ENCODE assay signal across 11 cellular contexts in the genomic region with DNA sequence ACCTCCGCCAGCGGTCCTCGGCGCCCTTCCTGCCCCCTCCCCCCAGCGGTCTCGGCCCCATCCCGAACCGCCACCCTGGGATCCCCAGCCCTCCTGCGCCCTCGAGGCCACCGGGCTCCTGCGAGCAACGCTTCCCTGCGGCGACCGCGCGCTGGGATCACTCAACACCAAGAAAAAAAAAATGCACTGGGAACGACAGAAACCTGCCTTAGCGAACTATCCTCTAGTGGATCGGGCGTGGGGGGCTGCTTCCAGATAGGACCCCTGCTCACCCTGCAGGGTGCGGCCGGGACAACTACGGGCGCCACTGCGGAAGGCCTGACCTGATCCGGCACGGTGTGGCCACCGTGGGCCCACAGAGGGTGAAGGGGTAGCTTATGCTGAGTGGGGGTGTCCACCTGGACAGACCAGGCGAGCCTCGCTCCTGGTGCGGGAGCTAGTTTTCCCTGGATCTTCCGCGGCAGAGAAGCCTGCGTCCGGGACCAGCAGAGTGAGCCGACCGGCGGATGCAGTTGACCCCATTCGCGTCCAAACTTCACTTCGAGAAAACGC. TPM values are rescaled to one million over a fixed set of nuclear protein-coding genes. Genes with fewer than 3 reads are reported as not detected.
DNase-seq lines count a peak whose midpoint lies in the region; ATAC-seq and TF ChIP-seq lines count a peak whose summit lies in the region.
"Had no signal": no experiment of that assay in that cellular context is flagged by ENCODE, and none has a peak within 500 bp of the region (broad histone marks: within the 10 kb centered on the region; RNA-seq: fewer than 3 reads in every experiment).

No MANE protein-coding gene starts in this region.

- peaks cover 1% of the 10 kb centered on the region for H3K27me3 ChIP-seq in Caco-2 (replicated peaks; ENCODE audit: control insufficient read depth, insufficient read depth, low read length)

- no peaks in the 10 kb centered on the region for H3K9me3 ChIP-seq in Caco-2

- CTCF ChIA-PET in Caco-2 (lab: Charles Lee) (interaction anchor here (0.8 to 2.0 kb wide), 4 partner anchors 55 to 309 kb away, joined by 3 to 5 read pairs (median 3); no protein-coding TSS in a partner anchor), HEK293T (lab: Yijun Ruan, JAX) (interaction anchor here (1.9 kb wide), 2 partner anchors 70 to 229 kb away, joined by 4 to 5 read pairs; no protein-coding TSS in a partner anchor)

- intact Hi-C loops in Caco-2 (cut with micrococcal nuclease; ENCODE audit: unreplicated experiment), result no loop called here
- intact Hi-C loops in sciatic nerve (cut with DNase I), result loop anchor here (5.0 kb wide), 1 partner anchor 229 kb away; no protein-coding TSS in a partner anchor

- peaks cover 12% of the 10 kb centered on the region; the same call in 1 of the 2 replicates for H3K4me1 ChIP-seq in Caco-2

- H3K27ac Mint-ChIP-seq in Caco-2 (ENCODE audit: unreplicated experiment) (no peak overlapping the region), nephron progenitor cell (no peak overlapping the region)
- H3K27ac Mint-ChIP-seq in central memory CD8-positive, alpha-beta T cell (ENCODE audit: low read depth), result peak overlapping the region; percentile 46

- H3K4me3 Mint-ChIP-seq in Caco-2 (ENCODE audit: unreplicated experiment) (peak overlapping the region; percentile 71), nephron progenitor cell (peak overlapping the region; percentile 65)
- H3K4me3 Mint-ChIP-seq in central memory CD8-positive, alpha-beta T cell, result peak overlapping the region; percentile 39

- H3K9me3 Mint-ChIP-seq in Caco-2 (ENCODE audit: unreplicated experiment) (no peaks in the 10 kb centered on the region), nephron progenitor cell (peaks cover 3% of the 10 kb centered on the region)
- H3K9me3 Mint-ChIP-seq in central memory CD8-positive, alpha-beta T cell, result no peaks in the 10 kb centered on the region

- no TSS peak for BruUV-seq in Caco-2 (replicated peaks; lab: Mats Ljungman, UMichigan)

- H3K4me1 Mint-ChIP-seq in Caco-2 (ENCODE audit: low read depth, unreplicated experiment) (peaks cover 13% of the 10 kb centered on the region), nephron progenitor cell (peaks cover 65% of the 10 kb centered on the region)
- peaks cover 40% of the 10 kb centered on the region for H3K4me1 Mint-ChIP-seq in central memory CD8-positive, alpha-beta T cell

- no peaks in the 10 kb centered on the region for H3K36me3 ChIP-seq in Caco-2 (ENCODE audit: control insufficient read depth, insufficient read depth, low read length)

- peak in 1 of 2 experiments; percentile 4 for DNase-seq in Caco-2
- DNase-seq in HEK293T (ENCODE audit: extremely low spot score), result no peak
- no peak for DNase-seq in central memory CD8-positive, alpha-beta T cell (ENCODE audit: low spot score in 2 of 2)
- no peak for DNase-seq in nephron progenitor cell
- no peak for DNase-seq in iPS-NIHi7 (ENCODE audit: extremely low spot score)
- DNase-seq in sciatic nerve (ENCODE audit: low spot score), result no peak
- DNase-seq in SIG-M5 treated with dmso at 0.1 percent for 504 hours (lab: John Stamatoyannopoulos, UW; ENCODE audit: unreplicated experiment), result no peak
- DNase-seq: NCI-H345; stimulated activated CD4-positive, alpha-beta T cell treated with anti-CD3 and anti-CD28 coated beads, Interleukin-2, amount 100 ng/mL, for 48 hours had no signal

- POLR2A ChIA-PET in Caco-2 (lab: Charles Lee) (no interaction called here), HEK293T (lab: Yijun Ruan, JAX) (interaction anchor here (1.0 kb wide), 1 partner anchor 48 kb away, joined by 3 read pairs; no protein-coding TSS in a partner anchor)

- H3K36me3 Mint-ChIP-seq in Caco-2 (ENCODE audit: insufficient read depth, unreplicated experiment) (no peaks in the 10 kb centered on the region), nephron progenitor cell (ENCODE audit: low read depth) (no peaks in the 10 kb centered on the region)
- H3K36me3 Mint-ChIP-seq in central memory CD8-positive, alpha-beta T cell (ENCODE audit: insufficient read depth), result peaks cover 10% of the 10 kb centered on the region

- no peaks in the 10 kb centered on the region for H3K27me3 Mint-ChIP-seq in Caco-2 (ENCODE audit: insufficient read depth, unreplicated experiment)
- H3K27me3 Mint-ChIP-seq in central memory CD8-positive, alpha-beta T cell, result peaks cover 95% of the 10 kb centered on the region
- peaks cover 88% of the 10 kb centered on the region for H3K27me3 Mint-ChIP-seq in nephron progenitor cell (ENCODE audit: low read depth, poor library complexity)

- no peak for ATAC-seq in central memory CD8-positive, alpha-beta T cell (replicated peaks; ENCODE audit: extremely low read depth, poor library complexity, severe bottlenecking)
- ATAC-seq in sciatic nerve, result no peak

- H3K4me3 ChIP-seq in Caco-2 (ENCODE audit: low read depth, low read length), result peak overlapping the region; percentile 44

- no peak for TF ChIP-seq CTCF in Caco-2 (IDR thresholded peaks at IDR 0.05; ENCODE audit: insufficient read depth in 1 of 2, low read depth in 1 of 2, low read length in 1 of 2, severe bottlenecking in 1 of 2, unreplicated experiment in 1 of 2)
- no peak for TF ChIP-seq CTCF in nephron progenitor cell (IDR thresholded peaks at IDR 0.05)

TF ChIP-seq in HEK293T, 16 proteins besides CTCF, POLR2A, EP300 and RAD21:
- TF ChIP-seq ZNF384 (IDR thresholded peaks at IDR 0.05) (peak; percentile 69), ARNT (IDR thresholded peaks at IDR 0.05) (no peak)
TF ChIP-seq in HEK293T: peak in this region for 1.

RNA-seq across cellular contexts. Expression of gene NCR2, which starts 38.0 kb away (rescaled TPM):
- not detected in 2 replicates for total RNA-seq in Caco-2 (2022)
- total RNA-seq in sciatic nerve, result not detected
- total RNA-seq: omental fat pad, SK-MEL-5 had no signal
